ENCODE assay signal across 8 cellular contexts in genomic region chr7:137847418-137848050, GRCh38. TPM values are rescaled to one million over a fixed set of nuclear protein-coding genes. Genes with fewer than 3 reads are reported as not detected.
DNase-seq lines count a peak whose midpoint lies in the region; ATAC-seq, FAIRE-seq and TF ChIP-seq lines count a peak whose summit lies in the region.

No MANE protein-coding gene starts in this region.

- DNase-seq in A549 (ENCODE audit: low read depth in 1 of 2, low spot score in 1 of 2) (no peak), GM19239 (ENCODE audit: insufficient read length, low spot score) (peak; percentile 21), GM12878 (ENCODE audit: low read depth, low spot score) (peak; percentile 35), lung (ENCODE audit: low spot score) (no peak), SW480 (ENCODE audit: low spot score) (no peak), PC-3 (no peak), Caco-2 (no peak), cerebellum (ENCODE audit: low spot score) (no peak)

- H3K36me3 Mint-ChIP-seq in Caco-2 (ENCODE audit: insufficient read depth, unreplicated experiment) = peaks cover 10% of the 10 kb centered on the region

- TF ChIP-seq EP300 in A549 (IDR thresholded peaks at IDR 0.05) (no peak), GM12878 (IDR thresholded peaks at IDR 0.05; ENCODE audit: borderline replicate concordance in 1 of 2, control insufficient read depth in 1 of 2, low read depth in 2 of 2, low read length in 2 of 2) (no peak)

- H3K36me3 ChIP-seq in GM12878 (ENCODE audit: control insufficient read depth in 2 of 2, insufficient read depth in 2 of 2, low read length in 1 of 2) (no peaks in the 10 kb centered on the region), lung (ENCODE audit: control insufficient read depth in 2 of 2, insufficient read depth in 2 of 2, low read length in 2 of 2) (no peaks in the 10 kb centered on the region), PC-3 (ENCODE audit: low read depth, low read length) (no peaks in the 10 kb centered on the region), Caco-2 (ENCODE audit: control insufficient read depth, insufficient read depth, low read length) (no peaks in the 10 kb centered on the region)

- no peaks in the 10 kb centered on the region for H3K4me1 Mint-ChIP-seq in Caco-2 (ENCODE audit: low read depth, unreplicated experiment)

- H3F3A ChIP-seq in PC-3 (ENCODE audit: low read length, unreplicated experiment) = no peaks in the 10 kb centered on the region

- no peaks in the 10 kb centered on the region for H3K9me3 Mint-ChIP-seq in Caco-2 (ENCODE audit: unreplicated experiment)

- RAD21 ChIA-PET in GM12878 (lab: Charles Lee; ENCODE audit: unreplicated experiment) = interaction anchor here (0.7 to 1.3 kb wide), 5 partner anchors 26 to 93 kb away, joined by 3 to 5 read pairs (median 4); no protein-coding TSS in a partner anchor

- H3K4me2 ChIP-seq in A549 = peak overlapping the region; percentile 83; the same call in 1 of the 3 replicates
- H3K4me2 ChIP-seq in GM12878 (ENCODE audit: control insufficient read depth, insufficient read depth) = peak overlapping the region; percentile 64
- no peak overlapping the region for H3K4me2 ChIP-seq in PC-3 (ENCODE audit: low read length)

- CTCF ChIA-PET in A549 (lab: Yijun Ruan, JAX) (interaction anchor here (0.9 kb wide), 1 partner anchor 55 kb away, joined by 4 read pairs; no protein-coding TSS in a partner anchor), GM12878 (lab: Yijun Ruan, JAX) (interaction anchor here (0.9 to 2.2 kb wide), 4 partner anchors 11 to 191 kb away, joined by 3 to 6 read pairs (median 4); no protein-coding TSS in a partner anchor), PC-3 (lab: Charles Lee) (no interaction called here), Caco-2 (lab: Charles Lee) (no interaction called here)

- H3K27me3 Mint-ChIP-seq in Caco-2 (ENCODE audit: insufficient read depth, unreplicated experiment) = no peaks in the 10 kb centered on the region

- H4K20me1 ChIP-seq in GM12878 (ENCODE audit: control insufficient read depth, insufficient read depth) = no peaks in the 10 kb centered on the region
- H4K20me1 ChIP-seq in PC-3 (ENCODE audit: low read length) = no peaks in the 10 kb centered on the region

- no peak overlapping the region for H3K4me3 ChIP-seq in A549
- peak overlapping the region; percentile 17; the same call in 1 of the 2 replicates for H3K4me3 ChIP-seq in GM12878
- peak overlapping the region; percentile 10 for H3K4me3 ChIP-seq in lung
- H3K4me3 ChIP-seq in PC-3 (ENCODE audit: low read length) = no peak overlapping the region
- no peak overlapping the region for H3K4me3 ChIP-seq in Caco-2 (ENCODE audit: low read depth, low read length)

- no peak for TF ChIP-seq RAD21 in A549 (conservative IDR thresholded peaks at IDR 0.05 in 1 of 2, IDR thresholded peaks at IDR 0.05 in 1 of 2)
- TF ChIP-seq RAD21 in GM12878 (IDR thresholded peaks at IDR 0.05; ENCODE audit: insufficient read depth, low read depth, low read length) = no peak

- BruUV-seq in GM12878 (replicated peaks; lab: Mats Ljungman, UMichigan) (no TSS peak), PC-3 (replicated peaks; lab: Mats Ljungman, UMichigan) (no TSS peak), Caco-2 (replicated peaks; lab: Mats Ljungman, UMichigan) (no TSS peak)

- H3K27me3 ChIP-seq in GM12878 (replicated peaks in 1 of 2; ENCODE audit: control insufficient read depth in 2 of 2, insufficient read depth in 2 of 2, low read length in 1 of 2) (peaks cover 1 to 14% of the 10 kb centered on the region in 2 experiments; a peak in 2 of 4 replicates), lung (ENCODE audit: control insufficient read depth, insufficient read depth) (no peaks in the 10 kb centered on the region), PC-3 (ENCODE audit: low read length) (peaks cover 59% of the 10 kb centered on the region), Caco-2 (replicated peaks; ENCODE audit: control insufficient read depth, insufficient read depth, low read length) (no peaks in the 10 kb centered on the region)

- whole genome bisulfite sequencing in A549 (ENCODE audit: missing lambda C conversion rate) = 90% methylated on average over 31 of the region's 31 CpGs
- WGBS in GM12878 (ENCODE audit: insufficient coverage, insufficient replicate concordance, low lambda C conversion rate, missing lambda C conversion rate) = 49% methylated on average over 31 of the region's 31 CpGs
- 14 to 16% methylated on average over 31 of the region's 31 CpGs for WGBS in lung, 2 donors

- H3K9ac ChIP-seq in GM12878 (ENCODE audit: control insufficient read depth, insufficient read depth, low read length) (no peak overlapping the region), PC-3 (ENCODE audit: low read length) (no peak overlapping the region)

- intact Hi-C loops in GM12878 (cut with micrococcal nuclease; ENCODE audit: unreplicated experiment) = loop anchor here (1.0 to 2.0 kb wide), 2 partner anchors 47 to 48 kb away; no protein-coding TSS in a partner anchor
- intact Hi-C loops in PC-3 (cut with micrococcal nuclease) = no loop called here
- intact Hi-C loops in Caco-2 (cut with micrococcal nuclease; ENCODE audit: unreplicated experiment) = no loop called here

- TF ChIP-seq CTCF in A549 (IDR thresholded peaks at IDR 0.05) (no peak), GM12878 (IDR thresholded peaks at IDR 0.05 in 2 of 3, conservative IDR thresholded peaks at IDR 0.05 in 1 of 3; ENCODE audit: control insufficient read depth in 2 of 3, extremely low read depth in 1 of 3, insufficient read depth in 1 of 3, low read depth in 3 of 3, low read length in 3 of 3) (no peak), lung (IDR thresholded peaks at IDR 0.05; ENCODE audit: control extremely low read depth, extremely low read depth) (no peak), PC-3 (conservative IDR thresholded peaks at IDR 0.05; ENCODE audit: low read depth, low read length) (no peak), Caco-2 (IDR thresholded peaks at IDR 0.05; ENCODE audit: insufficient read depth in 1 of 2, low read depth in 1 of 2, low read length in 1 of 2, severe bottlenecking in 1 of 2, unreplicated experiment in 1 of 2) (no peak)

- H3K27ac ChIP-seq in A549 = no peak overlapping the region
- H3K27ac ChIP-seq in GM12878 (ENCODE audit: control insufficient read depth, insufficient read depth) = no peak overlapping the region
- H3K27ac ChIP-seq in lung (ENCODE audit: low read depth in 1 of 2, low read length in 1 of 2) = no peak overlapping the region
- no peak overlapping the region for H3K27ac ChIP-seq in PC-3 (ENCODE audit: low read length)

- no peaks in the 10 kb centered on the region for H3K9me3 ChIP-seq in A549
- no peaks in the 10 kb centered on the region; the same call in 2 of the 3 replicates for H3K9me3 ChIP-seq in GM12878 (replicated peaks; ENCODE audit: control insufficient read depth, insufficient read depth, low read length)
- H3K9me3 ChIP-seq in lung (ENCODE audit: control insufficient read depth in 2 of 2, insufficient read depth in 1 of 2, low read length in 1 of 2) = peaks cover 0 to 2% of the 10 kb centered on the region in 2 donors
- no peaks in the 10 kb centered on the region for H3K9me3 ChIP-seq in PC-3 (ENCODE audit: low read length)
- no peaks in the 10 kb centered on the region for H3K9me3 ChIP-seq in Caco-2

- no peaks in the 10 kb centered on the region; the same call in 2 of the 3 replicates for H3K4me1 ChIP-seq in A549
- H3K4me1 ChIP-seq in GM12878 (ENCODE audit: control insufficient read depth, insufficient read depth, low read length) = no peaks in the 10 kb centered on the region
- peaks cover 0 to 10% of the 10 kb centered on the region in 2 donors for H3K4me1 ChIP-seq in lung (ENCODE audit: control insufficient read depth in 2 of 2, insufficient read depth in 2 of 2, low read length in 2 of 2)
- H3K4me1 ChIP-seq in PC-3 (ENCODE audit: insufficient read depth, low read length) = no peaks in the 10 kb centered on the region
- H3K4me1 ChIP-seq in Caco-2 = no peaks in the 10 kb centered on the region

- H2AFZ ChIP-seq in GM12878 (ENCODE audit: control insufficient read depth, low read depth, low read length) (no peak overlapping the region), PC-3 (ENCODE audit: low read length) (no peak overlapping the region)

- SMC1A ChIA-PET in GM12878 (lab: Charles Lee; ENCODE audit: uncharacterized antibody, unreplicated experiment) = interaction anchor here (0.6 to 1.3 kb wide), 4 partner anchors 35 to 179 kb away, joined by 3 to 4 read pairs (median 3); no protein-coding TSS in a partner anchor

- TF ChIP-seq POLR2A in A549 (IDR thresholded peaks at IDR 0.05; ENCODE audit: low read length) (no peak), GM12878 (IDR thresholded peaks at IDR 0.05; ENCODE audit: low read depth, low read length) (peak; percentile 43; the same call in 1 of the 2 replicates)

- ATAC-seq in A549 = no peak
- ATAC-seq in GM12878 = peak; percentile 61
- ATAC-seq in lung (ENCODE audit: insufficient read depth, low FRiP score) = no peak
- ATAC-seq in PC-3 = no peak

- H3K79me2 ChIP-seq in GM12878 (ENCODE audit: control insufficient read depth, insufficient read depth, low read length) (no peaks in the 10 kb centered on the region), PC-3 (ENCODE audit: low read length) (no peaks in the 10 kb centered on the region)

- FAIRE-seq in A549 (lab: Jason Lieb, UNC) (no peak), GM19239 (lab: Jason Lieb, UNC) (no peak), GM12878 (lab: Jason Lieb, UNC) (peak; percentile 78)

- POLR2A ChIA-PET in A549 (lab: Yijun Ruan, JAX) = no interaction called here
- POLR2A ChIA-PET in GM12878 (lab: Charles Lee) = interaction anchor here (0.6 to 1.5 kb wide), 3 partner anchors 11 to 191 kb away, joined by 3 to 5 read pairs (median 4); no protein-coding TSS in a partner anchor
- POLR2A ChIA-PET in PC-3 (lab: Charles Lee; ENCODE audit: unreplicated experiment) = no interaction called here
- POLR2A ChIA-PET in Caco-2 (lab: Charles Lee) = no interaction called here

- H3K9me2 ChIP-seq in PC-3 (replicated peaks; ENCODE audit: low read length) = no peaks in the 10 kb centered on the region

- no peak overlapping the region for H3K4me3 Mint-ChIP-seq in Caco-2 (ENCODE audit: unreplicated experiment)

- in situ Hi-C loops in GM12878 (cut with MboI) = no loop called here

- H3K27ac Mint-ChIP-seq in Caco-2 (ENCODE audit: unreplicated experiment) = no peak overlapping the region

RNA-seq across cellular contexts. Expression of gene DGKI, which starts 0.8 kb away (rescaled TPM):
- polyA plus RNA-seq in A549 (2011; rRNA removed) (0.05 and 0.25 TPM in 2 replicates), A549 (2017; fragmentation: RNase III; extraction: RNeasy Plus Mini Kit Qiagen cat#74134 plus additional on column Dnase treatment) (0.08 to 0.17 TPM (median 0.14 TPM) in 3 replicates), GM12878 (2011; rRNA removed) (33.0 and 39.3 TPM in 2 replicates), GM12878 (2014; fragmentation: Illumina TruSeq; extraction: Trizol) (20.9 and 25.8 TPM in 2 replicates), GM12878 (2014; fragmentation: Nextera tagmentation; extraction: Ambion mirVana) (10 to 100 TPM; 28.3 to 37.1 TPM), GM12878 (2014; rRNA removed) (19.8 and 20.4 TPM in 2 replicates), GM12878 (2016; fragmentation: Nextera tagmentation; extraction: Ambion mirVana) (10 to 100 TPM; 10.4 TPM), lung (under 1 TPM; 0.03 to 0.14 TPM)
- under 0.01 TPM in 1 of 2 replicates, not detected in the other for polyA plus RNA-seq in A549 (2012; cell fraction: cytosol; rRNA removed)
- 0.26 and 0.29 TPM in 2 replicates for polyA plus RNA-seq in A549 (2012; cell fraction: nucleus; rRNA removed)
- polyA minus RNA-seq in A549 (2011; rRNA and poly(A)+ RNA removed) = 0.45 TPM in 1 of 2 replicates, not detected in the other
- total RNA-seq in GM12878 (2013; cell fraction: nucleolus; rRNA removed) = 101 and 104 TPM in 2 replicates
- total RNA-seq in GM12878 (2014; rRNA removed) (23.3 and 29.9 TPM in 2 replicates), GM12878 (2014; rRNA removed; fragmentation: Illumina TruSeq; extraction: Trizol) (26.8 and 29.9 TPM in 2 replicates), GM12878 (2021) (15.9 and 17.7 TPM in 2 replicates), lung (1 to 10 TPM in 1 of 2 donors, under 1 TPM in 1; 0.52 to 1.5 TPM), PC-3 (2014; rRNA removed) (0.52 TPM in 1 of 2 replicates, not detected in the other), Caco-2 (2022) (0.77 and 0.84 TPM in 2 replicates), cerebellum (79.2 TPM)
- polyA plus RNA-seq in GM12878 (2011; ENCODE audit: low read depth) = 0.38 TPM
- 10.4 and 13.1 TPM in 2 replicates for polyA plus RNA-seq in GM12878 (2011; cell fraction: cytosol; rRNA removed)
- polyA plus RNA-seq in GM12878 (2011; cell fraction: nucleus; rRNA removed) = 30.1 and 37.0 TPM in 2 replicates
- polyA plus RNA-seq in GM12878 (2012) = 1.1 and 2.5 TPM in 2 replicates
- polyA minus RNA-seq in GM12878 (2011; rRNA and poly(A)+ RNA removed) = 50.7 and 57.1 TPM in 2 replicates
- polyA minus RNA-seq in GM12878 (2011; cell fraction: cytosol; rRNA and poly(A)+ RNA removed) = 9.2 and 11.4 TPM in 2 replicates
- polyA minus RNA-seq in GM12878 (2011; cell fraction: nucleus; rRNA and poly(A)+ RNA removed) = 76.5 and 96.6 TPM in 2 replicates

Comparison
In these comparisons a context has a peak if more than half of its experiments do, and no peak if none do; other contexts are left out.
1. DNase-seq: peak in GM19239 (single experiment) and GM12878 (single experiment); none in A549 (0 of 2), lung (single experiment), SW480 (single experiment), PC-3 (single experiment), Caco-2 (0 of 2) and cerebellum (single experiment).
2. H3K4me3 ChIP-seq: peak in GM12878 (single experiment) and lung (single experiment); none in A549 (single experiment), PC-3 (single experiment) and Caco-2 (single experiment).
3. CTCF ChIA-PET loops: an anchor here in A549 (0.9 kb wide) and GM12878 (0.9 to 2.2 kb wide); none called in PC-3 and Caco-2.
4. Of the 24 proteins assayed by ChIP-seq in both GM12878 and A549: peak only in GM12878: POLR2A; only in A549: none; in both: none; in neither: 23.